Comparison of ENCODE assay signal across 9 cellular contexts in genomic region chr16:30069575-30070462, GRCh38. TPM values are rescaled to one million over a fixed set of nuclear protein-coding genes. Genes with fewer than 3 reads are reported as not detected.
A peak's percentile ranks its signal among the peaks of the same experiment; 100 is the strongest.
DNase-seq lines count a peak whose midpoint lies in the region; ATAC-seq and TF ChIP-seq lines count a peak whose summit lies in the region.
"Had no signal": no experiment of that assay in that cellular context is flagged by ENCODE, and none has a peak within 500 bp of the region (broad histone marks: within the 10 kb centered on the region; RNA-seq: fewer than 3 reads in every experiment).

No MANE protein-coding gene starts in this region.

- no peak for ATAC-seq in naive thymus-derived CD4-positive, alpha-beta T cell

- no peaks in the 10 kb centered on the region for H3K27me3 ChIP-seq in naive thymus-derived CD4-positive, alpha-beta T cell (ENCODE audit: control insufficient read depth in 2 of 2, insufficient read depth in 2 of 2, low read length in 2 of 2)
- H3K27me3 ChIP-seq in WERI-Rb-1 (ENCODE audit: insufficient read depth, low read depth, severe bottlenecking): no peaks in the 10 kb centered on the region

- peak overlapping the region; percentile 46 for H3K27ac Mint-ChIP-seq in MCF 10A (ENCODE audit: low read depth, unreplicated experiment)
- peak overlapping the region in 7 of 9 donors; percentile 15 to 92 (median 41) for H3K27ac Mint-ChIP-seq in naive thymus-derived CD4-positive, alpha-beta T cell

- peak overlapping the region; percentile 39 for H3K4me3 ChIP-seq in AG04449 (ENCODE audit: low read depth, low read length)
- peak overlapping the region; percentile 9; the same call in 1 of the 2 replicates for H3K4me3 ChIP-seq in HFF-Myc (replicated peaks; ENCODE audit: low read depth, low read length)
- H3K4me3 ChIP-seq in naive thymus-derived CD4-positive, alpha-beta T cell (ENCODE audit: low read length): no peak overlapping the region
- no peak overlapping the region for H3K4me3 ChIP-seq in WERI-Rb-1 (ENCODE audit: low read depth, low read length)

- no peak for DNase-seq in AG04449 (ENCODE audit: low read depth, low spot score)
- no peak for DNase-seq in HFF-Myc (ENCODE audit: extremely low read depth, low read depth)
- DNase-seq in MCF 10A (ENCODE audit: unreplicated experiment): no peak
- DNase-seq in naive thymus-derived CD4-positive, alpha-beta T cell: no peak
- DNase-seq in WERI-Rb-1: no peak
- no peak for DNase-seq in NCI-H128 (lab: John Stamatoyannopoulos, UW; ENCODE audit: unreplicated experiment)
- no peak for DNase-seq in stimulated activated CD4-positive, alpha-beta T cell treated with anti-CD3 and anti-CD28 coated beads, Interleukin-4, amount 100 ng/mL, for 1 hour
- no peak for DNase-seq in HEK293T (ENCODE audit: extremely low spot score)
- DNase-seq: activated CD4-positive, CD25-positive, alpha-beta regulatory T cell had no signal

- H3K4me3 Mint-ChIP-seq in MCF 10A (ENCODE audit: unreplicated experiment): no peak overlapping the region
- H3K4me3 Mint-ChIP-seq in naive thymus-derived CD4-positive, alpha-beta T cell: peak overlapping the region in 5 of 10 donors; percentile 4 to 38 (median 16)

- H3K4me1 Mint-ChIP-seq in MCF 10A (ENCODE audit: insufficient read depth, unreplicated experiment): peaks cover 12% of the 10 kb centered on the region
- H3K4me1 Mint-ChIP-seq in naive thymus-derived CD4-positive, alpha-beta T cell: peaks cover 21 to 53% (median 40%) of the 10 kb centered on the region in 7 donors

- no peaks in the 10 kb centered on the region for H3K9me3 Mint-ChIP-seq in MCF 10A (ENCODE audit: unreplicated experiment)
- H3K9me3 Mint-ChIP-seq in naive thymus-derived CD4-positive, alpha-beta T cell: no peaks in the 10 kb centered on the region

- intact Hi-C loops in MCF 10A (cut with micrococcal nuclease): no loop called here
- intact Hi-C loops in naive thymus-derived CD4-positive, alpha-beta T cell (cut with micrococcal nuclease): loop anchor here (5.0 to 10.0 kb wide), 2 partner anchors 335 to 852 kb away; partner anchors contain the start of genes FBXL19 (in 1 of the 2) and ZNF771 (in 1 of the 2)

- TF ChIP-seq CTCF in AG04449 (IDR thresholded peaks at IDR 0.05; ENCODE audit: insufficient read depth, low read length, missing control alignments) (no peak), HFF-Myc (IDR thresholded peaks at IDR 0.05; ENCODE audit: low read depth, low read length, missing control alignments) (no peak), MCF 10A (IDR thresholded peaks at IDR 0.05; ENCODE audit: unreplicated experiment) (no peak), WERI-Rb-1 (IDR thresholded peaks at IDR 0.05; ENCODE audit: low read depth, low read length) (no peak)

- H3K9me3 ChIP-seq in naive thymus-derived CD4-positive, alpha-beta T cell (ENCODE audit: control insufficient read depth in 2 of 3, low read length in 3 of 3): no peaks in the 10 kb centered on the region
- H3K9me3 ChIP-seq in WERI-Rb-1 (ENCODE audit: severe bottlenecking): no peaks in the 10 kb centered on the region

- H3K27ac ChIP-seq in naive thymus-derived CD4-positive, alpha-beta T cell (ENCODE audit: low read depth, low read length): peak overlapping the region; percentile 12
- H3K27ac ChIP-seq in WERI-Rb-1: no peak overlapping the region

- H3K4me1 ChIP-seq in naive thymus-derived CD4-positive, alpha-beta T cell (ENCODE audit: control insufficient read depth in 2 of 2, insufficient read depth in 2 of 2, low read length in 2 of 2): peaks cover 14 to 30% of the 10 kb centered on the region in 2 donors

- peaks cover 77% of the 10 kb centered on the region for H3K36me3 Mint-ChIP-seq in MCF 10A (ENCODE audit: insufficient read depth, unreplicated experiment)
- peaks cover 0 to 38% (median 14%) of the 10 kb centered on the region in 5 donors for H3K36me3 Mint-ChIP-seq in naive thymus-derived CD4-positive, alpha-beta T cell

- H3K36me3 ChIP-seq in naive thymus-derived CD4-positive, alpha-beta T cell (ENCODE audit: control insufficient read depth in 2 of 3, insufficient read depth in 3 of 3, low read length in 3 of 3): peaks cover 18 to 69% (median 22%) of the 10 kb centered on the region in 3 experiments
- H3K36me3 ChIP-seq in WERI-Rb-1: peaks cover 89% of the 10 kb centered on the region

- H3K27me3 Mint-ChIP-seq in MCF 10A (ENCODE audit: insufficient read depth, unreplicated experiment): no peaks in the 10 kb centered on the region
- H3K27me3 Mint-ChIP-seq in naive thymus-derived CD4-positive, alpha-beta T cell: no peaks in the 10 kb centered on the region

- CTCF ChIA-PET in AG04449 (lab: Yijun Ruan, JAX) (interaction anchor here (0.7 to 1.2 kb wide), 4 partner anchors 8 to 41 kb away, joined by 3 to 4 read pairs (median 3); no protein-coding TSS in a partner anchor), MCF 10A (lab: Yijun Ruan, JAX) (interaction anchor here (0.6 to 1.1 kb wide), 3 partner anchors 20 to 29 kb away, joined by 3 read pairs; no protein-coding TSS in a partner anchor), HEK293T (lab: Yijun Ruan, JAX) (interaction anchor here (0.6 to 1.2 kb wide), 2 partner anchors 16 to 22 kb away, joined by 3 to 4 read pairs; partner anchors contain the start of gene TBX6)
- CTCF ChIA-PET in naive thymus-derived CD4-positive, alpha-beta T cell (lab: Charles Lee): interaction anchor here (0.6 kb wide), 1 partner anchor 341 kb away, joined by 3 read pairs; no protein-coding TSS in a partner anchor

- BruUV-seq in MCF 10A (replicated peaks; lab: Mats Ljungman, UMichigan): TSS peak; percentile 40

- POLR2A ChIA-PET in AG04449 (lab: Yijun Ruan, JAX): interaction anchor here (0.5 kb wide), 1 partner anchor 11 kb away, joined by 4 read pairs; no protein-coding TSS in a partner anchor
- POLR2A ChIA-PET in MCF 10A (lab: Yijun Ruan, JAX): interaction anchor here (0.5 kb wide), 1 partner anchor 37 kb away, joined by 3 read pairs; no protein-coding TSS in a partner anchor
- POLR2A ChIA-PET in naive thymus-derived CD4-positive, alpha-beta T cell (lab: Charles Lee): interaction anchor here (0.6 to 10.7 kb wide), 8 partner anchors 15 to 481 kb away, joined by 3 to 177 read pairs (median 26); partner anchors contain the start of genes CORO1A, TBX6 and YPEL3
- POLR2A ChIA-PET in HEK293T (lab: Yijun Ruan, JAX): interaction anchor here (1.0 to 1.4 kb wide), 3 partner anchors 9 to 23 kb away, joined by 3 to 4 read pairs (median 3); a partner anchor contains a TSS

TF ChIP-seq in HEK293T, 16 proteins besides CTCF, POLR2A, EP300 and RAD21:
- no peak for TF ChIP-seq CTBP1 (IDR thresholded peaks at IDR 0.05; ENCODE audit: borderline replicate concordance)
- no peak for TF ChIP-seq PKNOX1 (IDR thresholded peaks at IDR 0.05)
- TF ChIP-seq SP1 (IDR thresholded peaks at IDR 0.05): no peak
- TF ChIP-seq ARNT (IDR thresholded peaks at IDR 0.05): no peak
- no peak for TF ChIP-seq BHLHE40 (IDR thresholded peaks at IDR 0.05; ENCODE audit: borderline replicate concordance)
- no peak for TF ChIP-seq L3MBTL2 (conservative IDR thresholded peaks at IDR 0.05)
- no peak for TF ChIP-seq ELF4 (IDR thresholded peaks at IDR 0.05)
- no peak for TF ChIP-seq FOXA1 (IDR thresholded peaks at IDR 0.05)
- no peak for TF ChIP-seq FOXK2 (IDR thresholded peaks at IDR 0.05)
- no peak for TF ChIP-seq FOXM1 (IDR thresholded peaks at IDR 0.05; ENCODE audit: borderline replicate concordance)

RNA-seq across cellular contexts. Expression of gene ALDOA, which starts 4.3 kb away (rescaled TPM):
- total RNA-seq in MCF 10A (2022): 1,141 and 1,165 TPM in 2 replicates
- 1,000 to 10,000 TPM in 1 of 5 experiments, 100 to 1,000 TPM in 4; 356 to 1,619 (median 584) TPM for total RNA-seq in naive thymus-derived CD4-positive, alpha-beta T cell
- 1,000 to 10,000 TPM in 1 of 2 donors, 100 to 1,000 TPM in 1; 955 to 1,316 TPM for polyA plus RNA-seq in naive thymus-derived CD4-positive, alpha-beta T cell

RNA-seq across cellular contexts. Expression of gene PPP4C, which starts 6.0 kb away (rescaled TPM):
- total RNA-seq in MCF 10A (2022): 93.2 and 99.7 TPM in 2 replicates
- 100 to 1,000 TPM in 2 of 5 experiments, 10 to 100 TPM in 3; 68.4 to 143 (median 86.0) TPM for total RNA-seq in naive thymus-derived CD4-positive, alpha-beta T cell
- 100 to 1,000 TPM; 176 TPM for polyA plus RNA-seq in naive thymus-derived CD4-positive, alpha-beta T cell

RNA-seq across cellular contexts. Expression of gene TBX6, which starts 21.9 kb away (rescaled TPM):
- total RNA-seq in MCF 10A (2022): 0.16 and 0.47 TPM in 2 replicates
- total RNA-seq in naive thymus-derived CD4-positive, alpha-beta T cell: 1 to 10 TPM; 1.5 to 3.3 (median 1.6) TPM
- polyA plus RNA-seq in naive thymus-derived CD4-positive, alpha-beta T cell: under 1 TPM in 1 of 2 donors, not detected in 1; 0.38 TPM

RNA-seq across cellular contexts. Expression of gene YPEL3, which starts 26.2 kb away (rescaled TPM):
- total RNA-seq in MCF 10A (2022): 8.8 and 9.2 TPM in 2 replicates
- 100 to 1,000 TPM in 3 of 5 experiments, 10 to 100 TPM in 2; 50.5 to 260 (median 130) TPM for total RNA-seq in naive thymus-derived CD4-positive, alpha-beta T cell
- 100 to 1,000 TPM; 242 to 308 TPM for polyA plus RNA-seq in naive thymus-derived CD4-positive, alpha-beta T cell

RNA-seq across cellular contexts. Expression of gene TLCD3B, which starts 38.7 kb away (rescaled TPM):
- total RNA-seq in MCF 10A (2022): 0.21 and 0.27 TPM in 2 replicates
- 1 to 10 TPM in 2 of 5 experiments, not detected in 3; 1.2 to 2.3 TPM for total RNA-seq in naive thymus-derived CD4-positive, alpha-beta T cell
- polyA plus RNA-seq in naive thymus-derived CD4-positive, alpha-beta T cell: not detected

Comparison
In these comparisons a context has a peak if more than half of its experiments do, and no peak if none do; other contexts are left out.
1. H3K4me3 ChIP-seq: peak in AG04449 (single experiment) and HFF-Myc (single experiment); none in naive thymus-derived CD4-positive, alpha-beta T cell (single experiment) and WERI-Rb-1 (single experiment).